In genomic region chr10:99659031-99659867, GRCh38 we compare ENCODE assay signal across 8 cellular contexts. TPM values are rescaled to one million over a fixed set of nuclear protein-coding genes. Genes with fewer than 3 reads are reported as not detected.
DNase-seq lines count a peak whose midpoint lies in the region; ATAC-seq and TF ChIP-seq lines count a peak whose summit lies in the region.

Gene ENTPD7 (plus strand): TSS chr10:99659509. CDS start chr10:99659957, 448 bp downstream.

- H3K27me3 ChIP-seq in SK-N-SH (ENCODE audit: insufficient read depth) (no peaks in the 10 kb centered on the region), thoracic aorta (replicated peaks; ENCODE audit: insufficient read depth) (no peaks in the 10 kb centered on the region)

- peak within 1 kb of the TSS; percentile 94 for H3K9ac ChIP-seq in SK-N-SH

- peak; percentile 99 for ATAC-seq in HG02588 (IDR thresholded peaks at IDR 0.05; ENCODE audit: unreplicated experiment)
- peak; percentile 97 to 99 for ATAC-seq in activated naive CD4-positive, alpha-beta T cell treated with anti-CD3 and anti-CD28 coated beads, Interleukin-2, amount 50 U/mL, for 72 hours
- peak; percentile 99 for ATAC-seq in omental fat pad (ENCODE audit: low FRiP score)
- ATAC-seq in thoracic aorta (ENCODE audit: insufficient number of reproducible peaks, low FRiP score, low read depth), result peak; percentile 90

- TF ChIP-seq CTCF in GM10248 (IDR thresholded peaks at IDR 0.05; ENCODE audit: control extremely low read depth, extremely low read depth, low read depth, missing control alignments) (peak; percentile 10), SK-N-SH (IDR thresholded peaks at IDR 0.05) (no peak), omental fat pad (IDR thresholded peaks at IDR 0.05) (no peak), thoracic aorta (IDR thresholded peaks at IDR 0.05) (peak; percentile 49)

- H3K4me3 ChIP-seq in SK-N-SH (ENCODE audit: low read depth in 2 of 2, low read length in 1 of 2) (peak within 1 kb of the TSS; percentile 91), thoracic aorta (peak within 1 kb of the TSS; percentile 92)

- no peak for TF ChIP-seq RAD21 in SK-N-SH (IDR thresholded peaks at IDR 0.05; ENCODE audit: low read length)

- peaks cover 44% of the 10 kb centered on the region for H3K79me2 ChIP-seq in SK-N-SH (ENCODE audit: insufficient read depth)

- H3K4me1 ChIP-seq in SK-N-SH (ENCODE audit: control insufficient read depth in 1 of 2, insufficient read depth in 2 of 2, low read depth in 1 of 2, low read length in 1 of 2) (peaks cover 0 to 6% of the 10 kb centered on the region in 2 experiments; a peak in 2 of 4 replicates), thoracic aorta (ENCODE audit: control insufficient read depth in 1 of 2, low read depth in 2 of 2) (peaks cover 14% of the 10 kb centered on the region in 2 donors)

- WGBS in SK-N-SH (ENCODE audit: low lambda C conversion rate), result 1% methylated on average over 30 of the region's 71 CpGs

- CTCF ChIA-PET in GM10248 (lab: Yijun Ruan, JAX) (interaction anchor here (0.5 to 2.9 kb wide), 10 partner anchors 11 to 73 kb away, joined by 3 to 8 read pairs (median 4); partner anchors contain the start of genes COX15 and CUTC), SK-N-SH (lab: Yijun Ruan, JAX) (interaction anchor here (0.8 to 1.5 kb wide), 8 partner anchors 11 to 1191 kb away, joined by 3 to 7 read pairs (median 4); no protein-coding TSS in a partner anchor)

- H3K27ac ChIP-seq in SK-N-SH (ENCODE audit: low read depth in 2 of 2, low read length in 1 of 2) (peak within 1 kb of the TSS; percentile 60 to 92; a peak in 3 of 4 replicates), thoracic aorta (no peak within 1 kb of the TSS)

- H2AFZ ChIP-seq in SK-N-SH (ENCODE audit: low read depth), result peak within 1 kb of the TSS; percentile 90

- H4K20me1 ChIP-seq in SK-N-SH (ENCODE audit: insufficient read depth), result no peaks in the 10 kb centered on the region

- POLR2A ChIA-PET in GM10248 (lab: Yijun Ruan, JAX) (interaction anchor here (0.6 to 1.4 kb wide), 4 partner anchors 20 to 40 kb away, joined by 3 to 4 read pairs (median 4); partner anchors contain the start of gene SLC25A28), SK-N-SH (lab: Yijun Ruan, JAX) (interaction anchor here (0.6 to 1.6 kb wide), 7 partner anchors 23 to 412 kb away, joined by 3 to 6 read pairs (median 3); partner anchors contain the start of genes COX15, CUTC and SLC25A28)

- peak within 1 kb of the TSS; percentile 93 to 95 for H3K27ac Mint-ChIP-seq in activated naive CD4-positive, alpha-beta T cell treated with anti-CD3 and anti-CD28 coated beads, Interleukin-2, amount 50 U/mL, for 72 hours

- no peaks in the 10 kb centered on the region for H3K9me2 ChIP-seq in SK-N-SH

- no peaks in the 10 kb centered on the region for H3K9me3 Mint-ChIP-seq in activated naive CD4-positive, alpha-beta T cell treated with anti-CD3 and anti-CD28 coated beads, Interleukin-2, amount 50 U/mL, for 72 hours

- peaks cover 0 to 9% of the 10 kb centered on the region in 2 donors for H3K36me3 Mint-ChIP-seq in activated naive CD4-positive, alpha-beta T cell treated with anti-CD3 and anti-CD28 coated beads, Interleukin-2, amount 50 U/mL, for 72 hours

- peaks cover 24% of the 10 kb centered on the region for H3F3A ChIP-seq in SK-N-SH (replicated peaks; ENCODE audit: insufficient read depth)

- peaks cover 6 to 23% of the 10 kb centered on the region in 2 experiments for H3K36me3 ChIP-seq in SK-N-SH (replicated peaks in 1 of 2; ENCODE audit: control insufficient read depth in 1 of 2, insufficient read depth in 2 of 2, low read length in 1 of 2)
- H3K36me3 ChIP-seq in thoracic aorta, result no peaks in the 10 kb centered on the region

- no peak for TF ChIP-seq EP300 in SK-N-SH (IDR thresholded peaks at IDR 0.05; ENCODE audit: borderline replicate concordance in 1 of 2, low read depth in 1 of 2, low read length in 1 of 2)

- no peaks in the 10 kb centered on the region for H3K9me3 ChIP-seq in SK-N-SH
- H3K9me3 ChIP-seq in thoracic aorta, result no peaks in the 10 kb centered on the region

- peak within 1 kb of the TSS; percentile 94 for H3K4me2 ChIP-seq in SK-N-SH

- DNase-seq in GM10248 (ENCODE audit: extremely low spot score) (peak; percentile 100), NCI-H1092 (lab: John Stamatoyannopoulos, UW) (peak; percentile 91), SK-N-SH (peak; percentile 98), glomerular visceral epithelial cell (ENCODE audit: extremely low spot score) (peak; percentile 97), omental fat pad (ENCODE audit: low spot score) (peak; percentile 74), thoracic aorta (ENCODE audit: low spot score) (peak; percentile 80)
- DNase-seq in activated naive CD4-positive, alpha-beta T cell treated with anti-CD3 and anti-CD28 coated beads, Interleukin-2, amount 50 U/mL, for 72 hours (ENCODE audit: low spot score in 2 of 2), result peak; percentile 90 to 95

TF ChIP-seq in SK-N-SH, 30 proteins besides CTCF, POLR2A, EP300 and RAD21 (continues in another document):
- TF ChIP-seq, protein P1, sequence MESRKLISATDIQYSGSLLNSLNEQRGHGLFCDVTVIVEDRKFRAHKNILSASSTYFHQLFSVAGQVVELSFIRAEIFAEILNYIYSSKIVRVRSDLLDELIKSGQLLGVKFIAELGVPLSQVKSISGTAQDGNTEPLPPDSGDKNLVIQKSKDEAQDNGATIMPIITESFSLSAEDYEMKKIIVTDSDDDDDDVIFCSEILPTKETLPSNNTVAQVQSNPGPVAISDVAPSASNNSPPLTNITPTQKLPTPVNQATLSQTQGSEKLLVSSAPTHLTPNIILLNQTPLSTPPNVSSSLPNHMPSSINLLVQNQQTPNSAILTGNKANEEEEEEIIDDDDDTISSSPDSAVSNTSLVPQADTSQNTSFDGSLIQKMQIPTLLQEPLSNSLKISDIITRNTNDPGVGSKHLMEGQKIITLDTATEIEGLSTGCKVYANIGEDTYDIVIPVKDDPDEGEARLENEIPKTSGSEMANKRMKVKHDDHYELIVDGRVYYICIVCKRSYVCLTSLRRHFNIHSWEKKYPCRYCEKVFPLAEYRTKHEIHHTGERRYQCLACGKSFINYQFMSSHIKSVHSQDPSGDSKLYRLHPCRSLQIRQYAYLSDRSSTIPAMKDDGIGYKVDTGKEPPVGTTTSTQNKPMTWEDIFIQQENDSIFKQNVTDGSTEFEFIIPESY (IDR thresholded peaks at IDR 0.05; ENCODE audit: borderline replicate concordance, low read depth), result no peak
- no peak for TF ChIP-seq YY1 (IDR thresholded peaks at IDR 0.05; ENCODE audit: low read depth)
- peak; percentile 53; the same call in 1 of the 2 replicates for TF ChIP-seq POLR2AphosphoS5 (IDR thresholded peaks at IDR 0.05; ENCODE audit: low read depth, low read length)
- TF ChIP-seq, protein P2, sequence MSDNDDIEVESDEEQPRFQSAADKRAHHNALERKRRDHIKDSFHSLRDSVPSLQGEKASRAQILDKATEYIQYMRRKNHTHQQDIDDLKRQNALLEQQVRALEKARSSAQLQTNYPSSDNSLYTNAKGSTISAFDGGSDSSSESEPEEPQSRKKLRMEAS (IDR thresholded peaks at IDR 0.05; ENCODE audit: low read depth), result peak; percentile 12; the same call in 1 of the 2 replicates
- TF ChIP-seq EZH2phosphoT487 (IDR thresholded peaks at IDR 0.05; ENCODE audit: borderline replicate concordance, low read depth), result no peak
- TF ChIP-seq REST (IDR thresholded peaks at IDR 0.05; ENCODE audit: low read depth, low read length), result no peak
- no peak for TF ChIP-seq FOXJ3 (CRISPR knock-in tag; IDR thresholded peaks at IDR 0.05)
- TF ChIP-seq FOXM1 (IDR thresholded peaks at IDR 0.05; ENCODE audit: low read depth), result no peak
- no peak for TF ChIP-seq NFIC (IDR thresholded peaks at IDR 0.05; ENCODE audit: borderline replicate concordance)
- peak; percentile 29; the same call in 1 of the 2 replicates for TF ChIP-seq IRF3 (IDR thresholded peaks at IDR 0.05; ENCODE audit: low read depth, low read length)
- TF ChIP-seq RCOR1 (IDR thresholded peaks at IDR 0.05; ENCODE audit: low read length), result no peak

RNA-seq across cellular contexts. Expression of gene ENTPD7, which starts in this region (rescaled TPM):
- polyA plus RNA-seq in SK-N-SH (2012; rRNA removed), result 3.9 and 6.2 TPM in 2 replicates
- polyA plus RNA-seq in SK-N-SH (2012; cell fraction: cytosol; rRNA removed), result 4.5 and 5.3 TPM in 2 replicates
- polyA plus RNA-seq in SK-N-SH (2012; cell fraction: nucleus; rRNA removed), result 3.5 and 5.6 TPM in 2 replicates
- 1 to 10 TPM; 2.9 to 3.3 TPM for total RNA-seq in activated naive CD4-positive, alpha-beta T cell treated with anti-CD3 and anti-CD28 coated beads, Interleukin-2, amount 50 U/mL, for 72 hours
- total RNA-seq in omental fat pad, result 10 to 100 TPM in 2 of 4 donors, 1 to 10 TPM in 2; 5.2 to 18.6 (median 9.2) TPM
- 10 to 100 TPM in 1 of 2 donors, 1 to 10 TPM in 1; 8.1 to 14.8 TPM for total RNA-seq in thoracic aorta

Comparison
In these comparisons a context has a peak if more than half of its experiments do, and no peak if none do; other contexts are left out.
1. CTCF ChIP-seq: peak in GM10248 (single experiment) and thoracic aorta (single experiment); none in SK-N-SH (single experiment) and omental fat pad (0 of 3).
2. H3K27ac ChIP-seq: peak in SK-N-SH (2 of 2); none in thoracic aorta (0 of 2).
3. Peak in every context shown above with its lines, with median percentiles within 50 percentile points of each other: DNase-seq and ATAC-seq.